22 cellular contexts compared by ENCODE assay signal in genomic region chr7:2094454-2095039, GRCh38.
"Had no signal": no experiment of that assay in that cellular context is flagged by ENCODE, and none has a peak within 500 bp of the region (broad histone marks: within the 10 kb centered on the region; RNA-seq: fewer than 3 reads in every experiment).

No MANE protein-coding gene starts in this region.

- H3K27me3 ChIP-seq: gastroesophageal sphincter, spleen, tibial nerve had no signal

- H3K9me3 Mint-ChIP-seq: activated CD4-positive, alpha-beta memory T cell treated with anti-CD3 and anti-CD28 coated beads, Interleukin-2, amount 10 ng/mL, durations not matched to agents 7 days and 5 days; activated CD4-positive, alpha-beta T cell treated with anti-CD3 and anti-CD28 coated beads, Interleukin-2, amount 10 ng/mL, durations not matched to agents 7 days and 5 days; activated T-cell treated with anti-CD3 and anti-CD28 coated beads, Interleukin-2, amount 50 U/mL, for 4 hours; activated T-helper 2 cell treated with anti-CD3 and anti-CD28 coated beads, Interferon-gamma antibody, Interleukin-2, Interleukin-4, amounts not matched to agents 10 μg/mL and 5 μg/mL and 100 μg/mL, durations not matched to agents 14 hours and 24 hours and 36 hours; nephron had no signal

- H3K27ac ChIP-seq: gastroesophageal sphincter, spleen, tibial nerve had no signal

- H3K9me3 ChIP-seq: gastroesophageal sphincter, mucosa of descending colon, spleen, tibial nerve had no signal

- H3K4me3 ChIP-seq: gastroesophageal sphincter, mucosa of descending colon, spleen, tibial nerve had no signal

- H3K4me1 ChIP-seq: gastroesophageal sphincter had no signal

- H3K4me3 Mint-ChIP-seq: activated CD4-positive, alpha-beta memory T cell treated with anti-CD3 and anti-CD28 coated beads, Interleukin-2, amount 10 ng/mL, durations not matched to agents 7 days and 5 days; activated CD4-positive, alpha-beta T cell treated with anti-CD3 and anti-CD28 coated beads, Interleukin-2, amount 10 ng/mL, durations not matched to agents 7 days and 5 days; activated T-cell treated with anti-CD3 and anti-CD28 coated beads, Interleukin-2, amount 50 U/mL, for 4 hours; nephron had no signal

- H3K27me3 Mint-ChIP-seq: activated CD4-positive, alpha-beta memory T cell treated with anti-CD3 and anti-CD28 coated beads, Interleukin-2, amount 10 ng/mL, durations not matched to agents 7 days and 5 days; activated CD4-positive, alpha-beta T cell treated with anti-CD3 and anti-CD28 coated beads, Interleukin-2, amount 10 ng/mL, durations not matched to agents 7 days and 5 days had no signal

- DNase-seq: activated CD4-positive, alpha-beta memory T cell treated with anti-CD3 and anti-CD28 coated beads, Interleukin-2, amount 10 ng/mL, durations not matched to agents 7 days and 5 days; activated CD4-positive, alpha-beta T cell treated with anti-CD3 and anti-CD28 coated beads for 1 hour; activated CD4-positive, alpha-beta T cell treated with anti-CD3 and anti-CD28 coated beads, Interleukin-2, amount 10 ng/mL, durations not matched to agents 7 days and 5 days; activated CD8-positive, alpha-beta memory T cell treated with anti-CD3 and anti-CD28 coated beads, Interleukin-2, amount 50 U/mL, for 48 hours; activated T-cell treated with anti-CD3 and anti-CD28 coated beads, Interleukin-2, amount 50 U/mL, for 4 hours; amygdala; caudate nucleus; cortex of kidney; head of caudate nucleus; hippocampal formation; left cardiac atrium; left ventricle myocardium superior; mucosa of descending colon; posterior cingulate gyrus; right cardiac atrium; spleen; T-helper 1 cell; T1000 had no signal

- H3K27ac Mint-ChIP-seq: activated CD4-positive, alpha-beta memory T cell treated with anti-CD3 and anti-CD28 coated beads, Interleukin-2, amount 10 ng/mL, durations not matched to agents 7 days and 5 days; activated CD4-positive, alpha-beta T cell treated with anti-CD3 and anti-CD28 coated beads, Interleukin-2, amount 10 ng/mL, durations not matched to agents 7 days and 5 days; activated T-helper 2 cell treated with anti-CD3 and anti-CD28 coated beads, Interferon-gamma antibody, Interleukin-2, Interleukin-4, amounts not matched to agents 10 μg/mL and 5 μg/mL and 100 μg/mL, durations not matched to agents 14 hours and 24 hours and 36 hours had no signal

- ATAC-seq: activated T-cell treated with anti-CD3 and anti-CD28 coated beads, Interleukin-2, amount 50 U/mL, for 4 hours; gastroesophageal sphincter; left ventricle myocardium superior; mucosa of descending colon had no signal
